ENCODE assay signal across 8 cellular contexts in the genomic region with DNA sequence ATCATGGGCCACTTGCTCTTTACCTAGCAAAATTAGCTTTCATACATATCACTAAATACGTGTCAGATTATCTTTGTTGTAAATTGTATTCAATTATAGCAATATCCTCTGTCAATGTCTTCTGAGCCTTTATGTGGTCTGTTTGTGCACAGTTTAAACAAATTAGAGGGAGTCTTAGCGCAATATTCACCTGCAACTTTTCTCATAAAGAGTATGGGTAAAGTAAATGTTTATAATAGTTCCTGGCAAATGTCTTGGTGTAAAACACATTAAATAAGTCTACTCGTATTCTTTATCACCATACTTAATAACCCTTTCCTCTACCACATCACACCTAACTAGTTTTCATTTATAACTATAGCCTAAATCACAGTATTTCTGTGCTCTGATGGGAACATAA.
"Had no signal": no experiment of that assay in that cellular context is flagged by ENCODE, and none has a peak within 500 bp of the region (broad histone marks: within the 10 kb centered on the region; RNA-seq: fewer than 3 reads in every experiment).

No MANE protein-coding gene starts in this region.

- ATAC-seq: HepG2, K562 had no signal

- DNase-seq: IMR-90, KBM-7, KG1 had no signal

- FAIRE-seq: HepG2, HTR-8/SVneo, K562 had no signal

- H3K27ac ChIP-seq: HL-60, KMS-11 had no signal

- H3K4me3 ChIP-seq: K562 had no signal
